16 cellular contexts compared by ENCODE assay signal in genomic region chr2:83851066-83851465, GRCh38.
DNase-seq lines count a peak whose midpoint lies in the region; ATAC-seq and TF ChIP-seq lines count a peak whose summit lies in the region.
"Had no signal": no experiment of that assay in that cellular context is flagged by ENCODE, and none has a peak within 500 bp of the region (broad histone marks: within the 10 kb centered on the region; RNA-seq: fewer than 3 reads in every experiment).

No MANE protein-coding gene starts in this region.

- no peak overlapping the region for H3K4ac ChIP-seq in mesenchymal stem cell (ENCODE audit: low read depth in 1 of 2, low read length in 2 of 2)

- H3K4me3 ChIP-seq in epithelial cell of esophagus (ENCODE audit: low read length) (no peak overlapping the region), mesenchymal stem cell (ENCODE audit: insufficient read depth in 1 of 2, low read depth in 1 of 2, low read length in 2 of 2) (no peak overlapping the region)
- H3K4me3 ChIP-seq: A549 had no signal

- no peak for TF ChIP-seq CTCF in MCF 10A (IDR thresholded peaks at IDR 0.05; ENCODE audit: unreplicated experiment)
- TF ChIP-seq CTCF in epithelial cell of esophagus (IDR thresholded peaks at IDR 0.05; ENCODE audit: insufficient read depth, low read depth, low read length, missing control alignments): no peak

- H3K4me1 ChIP-seq in mesenchymal stem cell (ENCODE audit: control insufficient read depth, insufficient read depth, low read depth, low read length): peaks cover 4% of the 10 kb centered on the region
- H3K4me1 ChIP-seq: A549, BE2C had no signal

- H3K18ac ChIP-seq in mesenchymal stem cell (ENCODE audit: low read depth in 1 of 2, low read length in 2 of 2): no peak overlapping the region

- H3K9me3 ChIP-seq in mesenchymal stem cell (ENCODE audit: control insufficient read depth, low read length): peaks cover 6% of the 10 kb centered on the region
- H3K9me3 ChIP-seq: BE2C had no signal

- BruUV-seq in MCF 10A (replicated peaks; lab: Mats Ljungman, UMichigan): no TSS peak

- no peak overlapping the region for H2BK12ac ChIP-seq in mesenchymal stem cell (ENCODE audit: low read length in 2 of 2)

- H3K14ac ChIP-seq in mesenchymal stem cell (ENCODE audit: low read length in 2 of 2): no peak overlapping the region

- H3K27me3 ChIP-seq in mesenchymal stem cell (ENCODE audit: control insufficient read depth in 1 of 2, insufficient read depth in 1 of 2, low read length in 2 of 2): no peaks in the 10 kb centered on the region
- H3K27me3 ChIP-seq: BE2C had no signal

- H2BK5ac ChIP-seq in mesenchymal stem cell (ENCODE audit: low read depth, low read length, poor library complexity, severe bottlenecking): no peak overlapping the region

- no peak overlapping the region for H2AFZ ChIP-seq in mesenchymal stem cell (ENCODE audit: low read depth, low read length)

- H4K8ac ChIP-seq in mesenchymal stem cell (ENCODE audit: low read length): no peak overlapping the region

- no peaks in the 10 kb centered on the region for H3K36me3 ChIP-seq in mesenchymal stem cell (ENCODE audit: control insufficient read depth in 1 of 2, insufficient read depth in 2 of 2, low read depth in 1 of 2, low read length in 2 of 2)
- H3K36me3 ChIP-seq: BE2C had no signal

- H3K79me1 ChIP-seq in mesenchymal stem cell (replicated peaks; ENCODE audit: low read length, poor library complexity, severe bottlenecking): no peaks in the 10 kb centered on the region

- H3K4me3 Mint-ChIP-seq in MCF 10A (ENCODE audit: unreplicated experiment): peak overlapping the region; percentile 22
- H3K4me3 Mint-ChIP-seq in activated naive CD8-positive, alpha-beta T cell treated with anti-CD3 and anti-CD28 coated beads, Interleukin-2, amount 50 U/mL, for 24 hours: no peak overlapping the region
- H3K4me3 Mint-ChIP-seq: CD4-positive, alpha-beta memory T cell; HFFc6 had no signal

- no peaks in the 10 kb centered on the region for H3K9me3 Mint-ChIP-seq in MCF 10A (ENCODE audit: unreplicated experiment)
- peaks cover 4% of the 10 kb centered on the region for H3K9me3 Mint-ChIP-seq in activated naive CD8-positive, alpha-beta T cell treated with anti-CD3 and anti-CD28 coated beads, Interleukin-2, amount 50 U/mL, for 24 hours

- POLR2A ChIA-PET in MCF 10A (lab: Yijun Ruan, JAX): interaction anchor here (1.3 kb wide), 1 partner anchor 141 kb away, joined by 4 read pairs; no protein-coding TSS in a partner anchor

- no peak for ATAC-seq in activated naive CD8-positive, alpha-beta T cell treated with anti-CD3 and anti-CD28 coated beads, Interleukin-2, amount 50 U/mL, for 24 hours
- ATAC-seq in HG02885 (IDR thresholded peaks at IDR 0.05; ENCODE audit: poor library complexity, unreplicated experiment): no peak
- ATAC-seq in sciatic nerve: no peak
- ATAC-seq: A549 had no signal

- H3K36me3 Mint-ChIP-seq in MCF 10A (ENCODE audit: insufficient read depth, unreplicated experiment): peaks cover 6% of the 10 kb centered on the region
- H3K36me3 Mint-ChIP-seq in activated naive CD8-positive, alpha-beta T cell treated with anti-CD3 and anti-CD28 coated beads, Interleukin-2, amount 50 U/mL, for 24 hours (ENCODE audit: low read depth): peaks cover 2% of the 10 kb centered on the region
- H3K36me3 Mint-ChIP-seq: CD4-positive, alpha-beta memory T cell had no signal

- 91% methylated on average over 5 of the region's 5 CpGs for WGBS in mesenchymal stem cell

- H3K27ac Mint-ChIP-seq in MCF 10A (ENCODE audit: low read depth, unreplicated experiment): peak overlapping the region; percentile 78
- no peak overlapping the region for H3K27ac Mint-ChIP-seq in activated naive CD8-positive, alpha-beta T cell treated with anti-CD3 and anti-CD28 coated beads, Interleukin-2, amount 50 U/mL, for 24 hours
- H3K27ac Mint-ChIP-seq: CD4-positive, alpha-beta memory T cell; HFFc6 had no signal

- peaks cover 19% of the 10 kb centered on the region for H3K4me1 Mint-ChIP-seq in MCF 10A (ENCODE audit: insufficient read depth, unreplicated experiment)
- H3K4me1 Mint-ChIP-seq in activated naive CD8-positive, alpha-beta T cell treated with anti-CD3 and anti-CD28 coated beads, Interleukin-2, amount 50 U/mL, for 24 hours: no peaks in the 10 kb centered on the region
- H3K4me1 Mint-ChIP-seq: CD4-positive, alpha-beta memory T cell had no signal

- H2BK120ac ChIP-seq in mesenchymal stem cell (ENCODE audit: low read depth, low read length): no peak overlapping the region

- DNase-seq in MCF 10A (ENCODE audit: unreplicated experiment): peak; percentile 82
- peak; percentile 99 for DNase-seq in epithelial cell of esophagus (ENCODE audit: low read depth)
- DNase-seq in mesenchymal stem cell: no peak
- DNase-seq in activated naive CD8-positive, alpha-beta T cell treated with anti-CD3 and anti-CD28 coated beads, Interleukin-2, amount 50 U/mL, for 24 hours: no peak
- DNase-seq in sciatic nerve (ENCODE audit: low spot score): no peak
- DNase-seq: BE2C; CD4-positive, alpha-beta memory T cell; DMS153; DMS79 treated with DMSO at 0.1 percent for 48 hours; EL; HCEC 1CT; HFFc6; IMR-90 had no signal

- CTCF ChIA-PET in MCF 10A (lab: Yijun Ruan, JAX): interaction anchor here (0.7 to 1.3 kb wide), 4 partner anchors 15 to 1238 kb away, joined by 3 to 4 read pairs (median 4); no protein-coding TSS in a partner anchor

- H3K23ac ChIP-seq in mesenchymal stem cell (ENCODE audit: low read length in 2 of 2): no peak overlapping the region

- H3K4me2 ChIP-seq in mesenchymal stem cell (ENCODE audit: low read length, poor library complexity, severe bottlenecking): peak overlapping the region; percentile 6
- H3K4me2 ChIP-seq: A549 had no signal

- no peak overlapping the region for H2BK15ac ChIP-seq in mesenchymal stem cell (ENCODE audit: low read depth, poor library complexity, severe bottlenecking)

- no peak overlapping the region for H2AK5ac ChIP-seq in mesenchymal stem cell (ENCODE audit: low read length, severe bottlenecking)

- no peak overlapping the region for H4K91ac ChIP-seq in mesenchymal stem cell (ENCODE audit: low read length)

- H3K9ac ChIP-seq in mesenchymal stem cell (ENCODE audit: low read length): no peak overlapping the region

- H3K27ac ChIP-seq in mesenchymal stem cell (ENCODE audit: low read length, poor library complexity, severe bottlenecking): no peak overlapping the region
- H3K27ac ChIP-seq: A549, C4-2B had no signal

- H3K27me3 Mint-ChIP-seq in MCF 10A (ENCODE audit: insufficient read depth, unreplicated experiment): no peaks in the 10 kb centered on the region
- no peaks in the 10 kb centered on the region for H3K27me3 Mint-ChIP-seq in activated naive CD8-positive, alpha-beta T cell treated with anti-CD3 and anti-CD28 coated beads, Interleukin-2, amount 50 U/mL, for 24 hours
- H3K27me3 Mint-ChIP-seq: CD4-positive, alpha-beta memory T cell had no signal

- intact Hi-C loops in MCF 10A (cut with micrococcal nuclease): no loop called here
- intact Hi-C loops in sciatic nerve (cut with DNase I): no loop called here

Comparison
In these comparisons a context has a peak if more than half of its experiments do, and no peak if none do; other contexts are left out.
1. DNase-seq: peak in MCF 10A (single experiment) and epithelial cell of esophagus (single experiment); none in mesenchymal stem cell (single experiment), activated naive CD8-positive, alpha-beta T cell treated with anti-CD3 and anti-CD28 coated beads, Interleukin-2, amount 50 U/mL, for 24 hours (single experiment) and sciatic nerve (single experiment).